Comparison of ENCODE assay signal across 1 cellular context in genomic region chr21:17609681-17610080, GRCh38.
TF ChIP-seq lines count a peak whose summit lies in the region.

No MANE protein-coding gene starts in this region.

TF ChIP-seq in WTC11, 78 proteins besides CTCF, POLR2A, EP300 and RAD21 (continued from another document):
- TF ChIP-seq AR (CRISPR knock-in tag; IDR thresholded peaks at IDR 0.05) (no peak), GRHL2 (CRISPR knock-in tag; IDR thresholded peaks at IDR 0.05; ENCODE audit: insufficient replicate concordance, severe bottlenecking) (no peak), JAZF1 (CRISPR knock-in tag; IDR thresholded peaks at IDR 0.05) (no peak), ZNF423 (CRISPR knock-in tag; IDR thresholded peaks at IDR 0.05) (no peak), PRRX2 (CRISPR knock-in tag; IDR thresholded peaks at IDR 0.05) (no peak), RORB (CRISPR knock-in tag; IDR thresholded peaks at IDR 0.05) (no peak), MYBL2 (CRISPR knock-in tag; IDR thresholded peaks at IDR 0.05) (no peak), ZNF138 (CRISPR knock-in tag; conservative IDR thresholded peaks at IDR 0.05) (no peak), ZNF317 (CRISPR knock-in tag; IDR thresholded peaks at IDR 0.05; ENCODE audit: borderline replicate concordance, low read depth) (no peak), ZNF532 (CRISPR knock-in tag; IDR thresholded peaks at IDR 0.05; ENCODE audit: borderline replicate concordance) (no peak), ATF3 (CRISPR knock-in tag; conservative IDR thresholded peaks at IDR 0.05) (no peak), OVOL2 (CRISPR knock-in tag; IDR thresholded peaks at IDR 0.05; ENCODE audit: borderline replicate concordance) (no peak), ZNF232 (CRISPR knock-in tag; IDR thresholded peaks at IDR 0.05) (no peak), TEAD4 (CRISPR knock-in tag; IDR thresholded peaks at IDR 0.05) (no peak)
